ENCODE assay signal across 31 cellular contexts in the genomic region with DNA sequence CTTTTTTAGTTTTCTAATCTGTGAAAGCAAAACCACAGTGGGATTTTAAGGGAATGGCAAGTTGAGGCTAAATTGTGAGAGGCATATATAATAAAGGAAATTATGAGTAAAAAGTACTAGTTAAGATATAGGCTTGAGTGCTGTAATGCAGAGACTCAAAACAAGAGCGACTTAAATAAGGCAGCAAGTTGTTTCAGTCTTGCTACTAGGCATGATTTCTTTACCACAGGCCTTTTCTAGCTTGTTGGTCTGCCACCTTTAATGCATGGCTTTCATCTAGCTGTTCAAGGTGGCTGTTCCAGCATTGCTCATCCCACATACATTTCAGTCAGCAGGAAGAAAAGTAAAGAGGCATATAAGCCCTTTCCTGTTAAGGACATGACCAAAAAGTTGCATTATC.
"Had no signal": no experiment of that assay in that cellular context is flagged by ENCODE, and none has a peak within 500 bp of the region (broad histone marks: within the 10 kb centered on the region; RNA-seq: fewer than 3 reads in every experiment).

No MANE protein-coding gene starts in this region.

- DNase-seq: activated B cell treated with CpG ODN at 0.5 μM for 24 hours; activated CD4-positive, alpha-beta memory T cell treated with anti-CD3 and anti-CD28 coated beads for 36 hours; activated CD4-positive, alpha-beta T cell treated with anti-CD3 and anti-CD28 coated beads for 4 hours; activated CD4-positive, alpha-beta T cell treated with anti-CD3 and anti-CD28 coated beads, Interleukin-2, amount 10 ng/mL, durations not matched to agents 24 days and 14 days; activated CD4-positive, alpha-beta T cell treated with anti-CD3 and anti-CD28 coated beads, Interleukin-2, amount 50 U/mL, for 1 hour; activated CD4-positive, alpha-beta T cell treated with anti-CD3 and anti-CD28 coated beads, Interleukin-2, amount 50 U/mL, for 4 hours; activated CD4-positive, CD25-positive, alpha-beta regulatory T cell treated with anti-CD3 and anti-CD28 coated beads, Interleukin-2, amount 50 U/mL, for 72 hours; activated CD8-positive, alpha-beta memory T cell treated with anti-CD3 and anti-CD28 coated beads, Interleukin-2, amount 50 U/mL, for 4 hours; activated CD8-positive, alpha-beta T cell treated with anti-CD3 and anti-CD28 coated beads for 36 hours; activated effector memory CD4-positive, alpha-beta T cell treated with anti-CD3 and anti-CD28 coated beads, Interleukin-2, amount 50 U/mL, for 16 hours; activated gamma-delta T cell treated with Interleukin-2 at 50 U/mL for 16 hours; activated naive CD4-positive, alpha-beta T cell; activated naive CD4-positive, alpha-beta T cell treated with anti-CD3 and anti-CD28 coated beads for 36 hours; activated naive CD4-positive, alpha-beta T cell treated with anti-CD3 and anti-CD28 coated beads, Interleukin-2, amount 50 U/mL, for 16 hours; activated naive CD8-positive, alpha-beta T cell treated with anti-CD3 and anti-CD28 coated beads for 36 hours; activated T-cell treated with anti-CD3 and anti-CD28 coated beads for 4 hours; activated T-cell treated with anti-CD3 and anti-CD28 coated beads, Interleukin-2, amount 50 U/mL, for 1 hour; activated T-cell treated with anti-CD3 and anti-CD28 coated beads, Interleukin-2, amount 50 U/mL, for 4 hours; activated T-cell treated with anti-CD3 and anti-CD28 coated beads, Interleukin-2, amount 50 U/mL, for 72 hours; adrenal gland; amniotic stem cell; aorta; body of pancreas; brain microvascular endothelial cell; central memory CD4-positive, alpha-beta T cell; T-helper 9 cell had no signal

- H3K27ac ChIP-seq: adrenal gland, body of pancreas, brain microvascular endothelial cell, breast epithelium, VCaP had no signal

- H3K9me3 ChIP-seq: adrenal gland, body of pancreas, breast epithelium had no signal

- H3K36me3 ChIP-seq: adrenal gland, brain microvascular endothelial cell, breast epithelium had no signal

- H3K4me1 ChIP-seq: adrenal gland, body of pancreas, breast epithelium had no signal

- H3K27me3 ChIP-seq: adrenal gland, body of pancreas, brain microvascular endothelial cell, breast epithelium had no signal

- ATAC-seq: activated CD8-positive, alpha-beta T cell treated with anti-CD3 and anti-CD28 coated beads for 36 hours; activated T-cell treated with anti-CD3 and anti-CD28 coated beads, Interleukin-2, amount 50 U/mL, for 4 hours; activated T-cell treated with anti-CD3 and anti-CD28 coated beads, Interleukin-2, amount 50 U/mL, for 72 hours; activated T-helper 17 cell treated with anti-CD3 and anti-CD28 coated beads, Interleukin-2, amount 50 U/mL, for 72 hours; body of pancreas had no signal

- FAIRE-seq: astrocyte, TTC549 had no signal

- H3K4me3 ChIP-seq: adrenal gland, body of pancreas, breast epithelium had no signal
